In the genomic region with DNA sequence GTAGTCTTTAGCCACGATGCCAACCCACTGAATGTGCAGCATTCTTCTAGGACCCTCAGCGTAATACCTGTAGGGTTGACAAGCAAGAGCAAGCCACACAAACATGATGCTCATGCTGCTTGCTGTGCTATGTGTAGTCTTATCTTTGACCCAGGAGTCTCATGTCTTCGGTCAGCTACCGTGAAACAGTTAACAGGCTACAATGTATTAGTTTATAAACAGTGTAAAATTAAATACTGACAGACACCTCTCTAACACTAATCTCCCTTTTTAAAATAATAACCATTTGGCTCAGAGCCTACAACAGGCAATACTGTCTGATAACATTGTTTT, we compare ENCODE assay signal across 1 cellular context.
TF ChIP-seq lines count a peak whose summit lies in the region.

No MANE protein-coding gene starts in this region.

TF ChIP-seq in SK-N-SH, 30 proteins besides CTCF, POLR2A, EP300 and RAD21 (continued from another document):
- no peak for TF ChIP-seq ZBTB33 (IDR thresholded peaks at IDR 0.05; ENCODE audit: borderline replicate concordance, low read depth)
- TF ChIP-seq PBX3 (IDR thresholded peaks at IDR 0.05) = no peak
- no peak for TF ChIP-seq JUND (IDR thresholded peaks at IDR 0.05)
- TF ChIP-seq YY1 (IDR thresholded peaks at IDR 0.05; ENCODE audit: low read depth) = no peak
